In genomic region chr4:110062166-110062565, GRCh38 we compare ENCODE assay signal across 14 cellular contexts.
"Had no signal": no experiment of that assay in that cellular context is flagged by ENCODE, and none has a peak within 500 bp of the region (broad histone marks: within the 10 kb centered on the region; RNA-seq: fewer than 3 reads in every experiment).

No MANE protein-coding gene starts in this region.

- H3K4me3 Mint-ChIP-seq: activated CD4-positive, alpha-beta T cell treated with anti-CD3 and anti-CD28 coated beads for 36 hours; activated CD8-positive, alpha-beta T cell treated with anti-CD3 and anti-CD28 coated beads for 36 hours; activated naive CD4-positive, alpha-beta T cell treated with anti-CD3 and anti-CD28 coated beads for 36 hours; activated naive CD8-positive, alpha-beta T cell treated with anti-CD3 and anti-CD28 coated beads, Interleukin-2, amount 50 U/mL, for 24 hours; activated T-helper 1 cell treated with anti-CD3 and anti-CD28 coated beads, Interleukin-12 subunit alpha, Interleukin-12 subunit beta, Interleukin-2, Interleukin-4 antibody, amounts not matched to agents 30 ng/mL and 10 ng/mL and 1 ng/mL, durations not matched to agents 14 hours and 24 hours and 36 hours; naive B cell; stimulated activated naive CD8-positive, alpha-beta T cell treated with anti-CD3 and anti-CD28 coated beads, Interleukin-15, amount 100 ng/mL, for 72 hours; T-helper 1 cell treated with Interleukin-12 subunit alpha and Interleukin-12 subunit beta and Interleukin-4 antibody, amounts not matched to agents 30 μg/mL and 1 μg/mL, for 36 hours had no signal

- H3K27ac Mint-ChIP-seq: activated CD4-positive, alpha-beta T cell treated with anti-CD3 and anti-CD28 coated beads for 36 hours; activated CD8-positive, alpha-beta T cell treated with anti-CD3 and anti-CD28 coated beads for 36 hours; activated naive CD4-positive, alpha-beta T cell treated with anti-CD3 and anti-CD28 coated beads for 36 hours; activated naive CD8-positive, alpha-beta T cell treated with anti-CD3 and anti-CD28 coated beads, Interleukin-2, amount 50 U/mL, for 24 hours; activated T-helper 1 cell treated with anti-CD3 and anti-CD28 coated beads, Interleukin-12 subunit alpha, Interleukin-12 subunit beta, Interleukin-2, Interleukin-4 antibody, amounts not matched to agents 30 ng/mL and 10 ng/mL and 1 ng/mL, durations not matched to agents 14 hours and 24 hours and 36 hours; naive B cell; stimulated activated naive CD8-positive, alpha-beta T cell treated with anti-CD3 and anti-CD28 coated beads, Interleukin-15, amount 100 ng/mL, for 72 hours had no signal

- DNase-seq: activated CD4-positive, alpha-beta T cell treated with anti-CD3 and anti-CD28 coated beads for 36 hours; activated CD8-positive, alpha-beta memory T cell treated with anti-CD3 and anti-CD28 coated beads, Interleukin-2, amount 50 U/mL, for 48 hours; activated CD8-positive, alpha-beta T cell treated with anti-CD3 and anti-CD28 coated beads for 36 hours; activated naive CD4-positive, alpha-beta T cell treated with anti-CD3 and anti-CD28 coated beads for 36 hours; activated naive CD8-positive, alpha-beta T cell treated with anti-CD3 and anti-CD28 coated beads, Interleukin-2, amount 50 U/mL, for 24 hours; effector CD4-positive, alpha-beta T cell; left colon; naive B cell; sigmoid colon; spleen; stimulated activated naive CD8-positive, alpha-beta T cell treated with anti-CD3 and anti-CD28 coated beads, Interleukin-15, amount 100 ng/mL, for 72 hours; WERI-Rb-1 had no signal

- ATAC-seq: activated CD4-positive, alpha-beta T cell treated with anti-CD3 and anti-CD28 coated beads for 36 hours; activated CD8-positive, alpha-beta T cell treated with anti-CD3 and anti-CD28 coated beads for 36 hours; activated naive CD8-positive, alpha-beta T cell treated with anti-CD3 and anti-CD28 coated beads, Interleukin-2, amount 50 U/mL, for 24 hours; left colon; stimulated activated naive CD8-positive, alpha-beta T cell treated with anti-CD3 and anti-CD28 coated beads, Interleukin-15, amount 100 ng/mL, for 72 hours had no signal

- H3K9me3 Mint-ChIP-seq: activated CD8-positive, alpha-beta T cell treated with anti-CD3 and anti-CD28 coated beads for 36 hours; activated naive CD4-positive, alpha-beta T cell treated with anti-CD3 and anti-CD28 coated beads for 36 hours; activated naive CD8-positive, alpha-beta T cell treated with anti-CD3 and anti-CD28 coated beads, Interleukin-2, amount 50 U/mL, for 24 hours; activated T-helper 1 cell treated with anti-CD3 and anti-CD28 coated beads, Interleukin-12 subunit alpha, Interleukin-12 subunit beta, Interleukin-2, Interleukin-4 antibody, amounts not matched to agents 30 ng/mL and 10 ng/mL and 1 ng/mL, durations not matched to agents 14 hours and 24 hours and 36 hours; naive B cell; stimulated activated naive CD8-positive, alpha-beta T cell treated with anti-CD3 and anti-CD28 coated beads, Interleukin-15, amount 100 ng/mL, for 72 hours; T-helper 1 cell treated with Interleukin-12 subunit alpha and Interleukin-12 subunit beta and Interleukin-4 antibody, amounts not matched to agents 30 μg/mL and 1 μg/mL, for 36 hours had no signal

- H3K36me3 Mint-ChIP-seq: naive B cell had no signal

- H3K27me3 Mint-ChIP-seq: activated CD4-positive, alpha-beta T cell treated with anti-CD3 and anti-CD28 coated beads for 36 hours; activated CD8-positive, alpha-beta T cell treated with anti-CD3 and anti-CD28 coated beads for 36 hours; activated naive CD8-positive, alpha-beta T cell treated with anti-CD3 and anti-CD28 coated beads, Interleukin-2, amount 50 U/mL, for 24 hours; naive B cell; stimulated activated naive CD8-positive, alpha-beta T cell treated with anti-CD3 and anti-CD28 coated beads, Interleukin-15, amount 100 ng/mL, for 72 hours had no signal
